ENCODE assay signal across 29 cellular contexts in the genomic region with DNA sequence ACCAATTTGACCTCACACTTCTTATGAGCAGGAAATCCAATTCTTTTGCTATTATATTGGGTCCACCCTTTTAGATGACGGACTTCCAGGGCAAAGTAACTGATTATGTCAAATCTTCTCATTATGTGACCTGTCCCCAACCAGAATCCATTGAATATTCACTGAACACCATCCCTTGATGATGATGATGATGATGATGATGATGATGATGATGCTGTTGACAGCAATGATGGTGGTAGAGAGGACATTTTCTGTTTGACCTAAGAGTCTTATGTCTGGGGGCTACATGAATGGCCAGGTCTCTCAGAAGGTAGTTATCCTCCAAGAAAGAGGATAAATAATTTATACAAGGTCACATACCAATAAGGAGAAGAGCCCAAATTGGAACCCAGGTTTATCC. TPM values are rescaled to one million over a fixed set of nuclear protein-coding genes. Genes with fewer than 3 reads are reported as not detected.
A peak's percentile ranks its signal among the peaks of the same experiment; 100 is the strongest.
DNase-seq lines count a peak whose midpoint lies in the region; ATAC-seq, FAIRE-seq and TF ChIP-seq lines count a peak whose summit lies in the region.
"Had no signal": no experiment of that assay in that cellular context is flagged by ENCODE, and none has a peak within 500 bp of the region (broad histone marks: within the 10 kb centered on the region; RNA-seq: fewer than 3 reads in every experiment).

No MANE protein-coding gene starts in this region.

- DNase-seq in HepG2 (ENCODE audit: low spot score): no peak
- DNase-seq in right lobe of liver: no peak
- DNase-seq in endothelial cell (ENCODE audit: low spot score): no peak
- no peak for DNase-seq in type B pancreatic cell (ENCODE audit: extremely low spot score, unreplicated experiment)
- DNase-seq in cortex of kidney (lab: John Stamatoyannopoulos, UW): no peak
- no peak for DNase-seq in osteocyte (ENCODE audit: extremely low spot score, unreplicated experiment)
- DNase-seq: ACHN; BE2C; C1 segment of cervical spinal cord; CD4-positive, alpha-beta memory T cell; CD4-positive, CD25-positive, alpha-beta regulatory T cell; CD8-positive, alpha-beta memory T cell; COR-L47; DMS 273 treated with DMSO at 0.1 percent for 48 hours; DMS153; DMS79; DND-41; EL; GDM1 had no signal

- H3K4me3 Mint-ChIP-seq in endothelial cell (ENCODE audit: unreplicated experiment) (no peak overlapping the region), type B pancreatic cell (no peak overlapping the region), osteocyte (ENCODE audit: unreplicated experiment) (no peak overlapping the region)
- H3K4me3 Mint-ChIP-seq: CD14-positive monocyte; CD4-positive, alpha-beta memory T cell; CD4-positive, CD25-positive, alpha-beta regulatory T cell; CD8-positive, alpha-beta memory T cell had no signal

- ATAC-seq in HepG2 (no peak), right lobe of liver (no peak)
- ATAC-seq: GM12878 had no signal

- H3K9me3 Mint-ChIP-seq in endothelial cell (ENCODE audit: unreplicated experiment) (no peaks in the 10 kb centered on the region), type B pancreatic cell (no peaks in the 10 kb centered on the region), osteocyte (ENCODE audit: unreplicated experiment) (no peaks in the 10 kb centered on the region)
- H3K9me3 Mint-ChIP-seq: CD4-positive, CD25-positive, alpha-beta regulatory T cell; CD8-positive, alpha-beta memory T cell had no signal

- no peak overlapping the region for H3K27ac ChIP-seq in HepG2 (ENCODE audit: extremely low read length, insufficient read depth, low read length)
- H3K27ac ChIP-seq in right lobe of liver: no peak overlapping the region
- H3K27ac ChIP-seq: 22Rv1, BLaER1 had no signal

- no peak for TF ChIP-seq CTCF in HepG2 (CRISPR knock-in tag; IDR thresholded peaks at IDR 0.05)
- TF ChIP-seq CTCF in right lobe of liver (IDR thresholded peaks at IDR 0.05): no peak
- TF ChIP-seq CTCF in endothelial cell (IDR thresholded peaks at IDR 0.05; ENCODE audit: unreplicated experiment): no peak
- TF ChIP-seq CTCF in type B pancreatic cell (conservative IDR thresholded peaks at IDR 0.05): no peak
- no peak for TF ChIP-seq CTCF in osteocyte (IDR thresholded peaks at IDR 0.05)

- H3K4me1 Mint-ChIP-seq in endothelial cell (ENCODE audit: unreplicated experiment) (peaks cover 9% of the 10 kb centered on the region), type B pancreatic cell (ENCODE audit: unreplicated experiment) (peaks cover 14% of the 10 kb centered on the region), osteocyte (ENCODE audit: unreplicated experiment) (peaks cover 8% of the 10 kb centered on the region)

- H3K9ac ChIP-seq in HepG2 (ENCODE audit: insufficient read depth, low read depth, low read length): no peak overlapping the region
- H3K9ac ChIP-seq: BLaER1 had no signal

- TF ChIP-seq EP300 in HepG2 (IDR thresholded peaks at IDR 0.05; ENCODE audit: low read depth in 2 of 2, low read length in 2 of 2) (no peak), HepG2 (CRISPR knock-in tag; IDR thresholded peaks at IDR 0.05; ENCODE audit: borderline replicate concordance) (no peak)

- no peak for FAIRE-seq in HepG2 (lab: Jason Lieb, UNC)
- FAIRE-seq: GM12878, GM12892, GM18507 had no signal

- no peaks in the 10 kb centered on the region for H3K9me3 ChIP-seq in HepG2 (ENCODE audit: low read length)
- no peaks in the 10 kb centered on the region for H3K9me3 ChIP-seq in right lobe of liver
- H3K9me3 ChIP-seq: BE2C, BLaER1 had no signal

- no TSS peak for BruUV-seq in HepG2 (replicated peaks; lab: Mats Ljungman, UMichigan)

- no peaks in the 10 kb centered on the region for H3K27me3 Mint-ChIP-seq in endothelial cell (ENCODE audit: unreplicated experiment)
- no peaks in the 10 kb centered on the region for H3K27me3 Mint-ChIP-seq in type B pancreatic cell
- H3K27me3 Mint-ChIP-seq in osteocyte (ENCODE audit: unreplicated experiment): peaks cover 12% of the 10 kb centered on the region
- H3K27me3 Mint-ChIP-seq: CD4-positive, alpha-beta memory T cell; CD4-positive, CD25-positive, alpha-beta regulatory T cell had no signal

- CTCF ChIA-PET in HepG2 (lab: Yijun Ruan, JAX; ENCODE audit: low intra/inter-chr PET ratio, low total read pairs): no interaction called here

- TF ChIP-seq POLR2A in HepG2 (IDR thresholded peaks at IDR 0.05; ENCODE audit: insufficient read depth in 1 of 2, low read depth in 2 of 2, low read length in 2 of 2) (no peak), right lobe of liver (IDR thresholded peaks at IDR 0.05) (no peak)

- H3K27ac Mint-ChIP-seq in endothelial cell (ENCODE audit: unreplicated experiment) (peak overlapping the region; percentile 24), type B pancreatic cell (peak overlapping the region; percentile 87), osteocyte (ENCODE audit: unreplicated experiment) (no peak overlapping the region)
- H3K27ac Mint-ChIP-seq: CD14-positive monocyte; CD4-positive, CD25-positive, alpha-beta regulatory T cell; CD8-positive, alpha-beta memory T cell had no signal

- H3K27me3 ChIP-seq in HepG2 (ENCODE audit: control insufficient read depth in 1 of 2, insufficient read depth in 2 of 2, low read length in 2 of 2) (no peaks in the 10 kb centered on the region), right lobe of liver (no peaks in the 10 kb centered on the region)
- H3K27me3 ChIP-seq: BE2C had no signal

- H4K20me1 ChIP-seq in HepG2 (ENCODE audit: insufficient read depth, low read length): no peaks in the 10 kb centered on the region

- H3K36me3 Mint-ChIP-seq in endothelial cell (ENCODE audit: low read depth, unreplicated experiment) (peaks cover 5% of the 10 kb centered on the region), type B pancreatic cell (peaks cover 17% of the 10 kb centered on the region), osteocyte (ENCODE audit: unreplicated experiment) (no peaks in the 10 kb centered on the region)
- H3K36me3 Mint-ChIP-seq: CD4-positive, CD25-positive, alpha-beta regulatory T cell had no signal

- no peaks in the 10 kb centered on the region for H3K79me2 ChIP-seq in HepG2 (ENCODE audit: insufficient read depth, low read length)

- H3K4me2 ChIP-seq in HepG2 (ENCODE audit: low read depth, low read length): no peak overlapping the region
- H3K4me2 ChIP-seq: BLaER1 had no signal

- no peak for TF ChIP-seq RAD21 in HepG2 (CRISPR knock-in tag; IDR thresholded peaks at IDR 0.05)

- H3K4me3 ChIP-seq in HepG2 (replicated peaks in 1 of 3; ENCODE audit: insufficient read depth in 1 of 3, low read depth in 2 of 3, low read length in 3 of 3): no peak overlapping the region
- H3K4me3 ChIP-seq in right lobe of liver: no peak overlapping the region
- H3K4me3 ChIP-seq: BLaER1, GM12878 had no signal

- H2AFZ ChIP-seq in HepG2 (ENCODE audit: low read length): no peak overlapping the region

- POLR2A ChIA-PET in HepG2 (lab: Yijun Ruan, JAX): no interaction called here

- peaks cover 8% of the 10 kb centered on the region; the same call in 1 of the 2 replicates for H3K4me1 ChIP-seq in HepG2 (ENCODE audit: insufficient read depth, low read length)
- no peaks in the 10 kb centered on the region for H3K4me1 ChIP-seq in right lobe of liver
- H3K4me1 ChIP-seq: BE2C had no signal

- H3K36me3 ChIP-seq in HepG2 (replicated peaks in 1 of 2; ENCODE audit: control insufficient read depth in 1 of 2, insufficient read depth in 2 of 2, low read length in 2 of 2) (no peaks in the 10 kb centered on the region), right lobe of liver (no peaks in the 10 kb centered on the region)
- H3K36me3 ChIP-seq: BE2C, BLaER1 had no signal

- intact Hi-C loops in HepG2 (cut with micrococcal nuclease; ENCODE audit: unreplicated experiment) (no loop called here), right lobe of liver (cut with DNase I) (no loop called here)

- WGBS in HepG2 (ENCODE audit: low lambda C conversion rate): 27% methylated on average over 1 of the region's 1 CpG
- 47% methylated on average over 1 of the region's 1 CpG for WGBS in right lobe of liver (ENCODE audit: insufficient coverage, low coverage, low lambda C conversion rate, missing lambda C conversion rate)

- in situ Hi-C loops in HepG2 (cut with HindIII; ENCODE audit: extremely low pct_ligation_motif_present, low pct_unique_long_range_greater_than_20kb): no loop called here

RNA-seq across cellular contexts. Expression of a gene that starts 5.2 kb away (rescaled TPM):
- total RNA-seq in HepG2 (2016; rRNA removed; fragmentation: Illumina TruSeq; extraction: Trizol) (40.8 and 60.5 TPM in 2 replicates), right lobe of liver (10 to 100 TPM; 11.2 to 21.0 (median 16.6) TPM), endothelial cell (ENCODE audit: unreplicated experiment) (81.2 TPM), type B pancreatic cell (ENCODE audit: low replicate concordance) (61.8 and 99.8 TPM in 2 replicates), osteocyte (86.2 and 88.2 TPM in 2 replicates)
- 13.3 and 13.6 TPM in 2 replicates for total RNA-seq in HepG2 (2016; cell fraction: cytosol; rRNA removed; fragmentation: Illumina TruSeq; extraction: Trizol; ENCODE audit: low read depth)
- 40.2 and 68.3 TPM in 2 replicates for total RNA-seq in HepG2 (2016; cell fraction: insoluble cytoplasmic fraction; rRNA removed; fragmentation: Illumina TruSeq; extraction: Trizol)
- 25.7 and 27.8 TPM in 2 replicates for total RNA-seq in HepG2 (2016; cell fraction: membrane; rRNA removed; fragmentation: Illumina TruSeq; extraction: Trizol)
- total RNA-seq in HepG2 (2016; cell fraction: nucleus; rRNA removed; fragmentation: Illumina TruSeq; extraction: Trizol): 16.3 and 17.0 TPM in 2 replicates
- 12.7 and 20.0 TPM in 2 replicates for polyA plus RNA-seq in HepG2 (2011; rRNA removed)
- polyA plus RNA-seq in HepG2 (2011; cell fraction: cytosol; rRNA removed): 6.7 and 14.0 TPM in 2 replicates
- polyA plus RNA-seq in HepG2 (2011; cell fraction: nucleus; rRNA removed): 1.8 and 3.1 TPM in 2 replicates
- polyA plus RNA-seq in HepG2 (2012): 31.9 and 55.7 TPM in 2 replicates
- polyA plus RNA-seq in HepG2 (2016; cell fraction: cytosol; fragmentation: Illumina TruSeq; extraction: Trizol; ENCODE audit: low read depth): 12.4 and 13.5 TPM in 2 replicates
- polyA plus RNA-seq in HepG2 (2016; cell fraction: insoluble cytoplasmic fraction; fragmentation: Illumina TruSeq; extraction: Trizol; ENCODE audit: low read depth): 76.0 and 88.5 TPM in 2 replicates
- polyA plus RNA-seq in HepG2 (2016; cell fraction: membrane; fragmentation: Illumina TruSeq; extraction: Trizol; ENCODE audit: low read depth): 25.8 and 26.0 TPM in 2 replicates
- polyA plus RNA-seq in HepG2 (2016; cell fraction: nucleus; fragmentation: Illumina TruSeq; extraction: Trizol; ENCODE audit: insufficient read depth, low read depth): 25.8 and 26.9 TPM in 2 replicates
- 1.7 and 2.6 TPM in 2 replicates for polyA minus RNA-seq in HepG2 (2011; rRNA and poly(A)+ RNA removed; ENCODE audit: low replicate concordance)
- 8.1 and 9.1 TPM in 2 replicates for polyA minus RNA-seq in HepG2 (2011; cell fraction: cytosol; rRNA and poly(A)+ RNA removed)
- 5.2 and 6.5 TPM in 2 replicates for polyA minus RNA-seq in HepG2 (2011; cell fraction: nucleus; rRNA and poly(A)+ RNA removed)

RNA-seq across cellular contexts. Expression of a gene that starts 26.7 kb away (rescaled TPM):
- total RNA-seq in HepG2 (2016; rRNA removed; fragmentation: Illumina TruSeq; extraction: Trizol): not detected in 2 replicates
- not detected in 2 replicates for total RNA-seq in HepG2 (2016; cell fraction: cytosol; rRNA removed; fragmentation: Illumina TruSeq; extraction: Trizol; ENCODE audit: low read depth)
- not detected in 2 replicates for total RNA-seq in HepG2 (2016; cell fraction: insoluble cytoplasmic fraction; rRNA removed; fragmentation: Illumina TruSeq; extraction: Trizol)
- total RNA-seq in HepG2 (2016; cell fraction: membrane; rRNA removed; fragmentation: Illumina TruSeq; extraction: Trizol): not detected in 2 replicates
- total RNA-seq in HepG2 (2016; cell fraction: nucleus; rRNA removed; fragmentation: Illumina TruSeq; extraction: Trizol): not detected in 2 replicates
- polyA plus RNA-seq in HepG2 (2011; rRNA removed): not detected in 2 replicates
- not detected in 2 replicates for polyA plus RNA-seq in HepG2 (2011; cell fraction: cytosol; rRNA removed)
- polyA plus RNA-seq in HepG2 (2011; cell fraction: nucleus; rRNA removed): not detected in 2 replicates
- not detected in 2 replicates for polyA plus RNA-seq in HepG2 (2012)
- polyA plus RNA-seq in HepG2 (2016; cell fraction: cytosol; fragmentation: Illumina TruSeq; extraction: Trizol; ENCODE audit: low read depth): not detected in 2 replicates
- polyA plus RNA-seq in HepG2 (2016; cell fraction: insoluble cytoplasmic fraction; fragmentation: Illumina TruSeq; extraction: Trizol; ENCODE audit: low read depth): not detected in 2 replicates
- polyA plus RNA-seq in HepG2 (2016; cell fraction: membrane; fragmentation: Illumina TruSeq; extraction: Trizol; ENCODE audit: low read depth): not detected in 2 replicates
- polyA plus RNA-seq in HepG2 (2016; cell fraction: nucleus; fragmentation: Illumina TruSeq; extraction: Trizol; ENCODE audit: insufficient read depth, low read depth): not detected in 2 replicates
- not detected in 2 replicates for polyA minus RNA-seq in HepG2 (2011; rRNA and poly(A)+ RNA removed; ENCODE audit: low replicate concordance)
- polyA minus RNA-seq in HepG2 (2011; cell fraction: cytosol; rRNA and poly(A)+ RNA removed): not detected in 2 replicates
- not detected in 2 replicates for polyA minus RNA-seq in HepG2 (2011; cell fraction: nucleus; rRNA and poly(A)+ RNA removed)
- not detected for total RNA-seq in right lobe of liver
- total RNA-seq in endothelial cell (ENCODE audit: unreplicated experiment): 3.0 TPM
- 0.71 TPM in 1 of 2 replicates, not detected in the other for total RNA-seq in type B pancreatic cell (ENCODE audit: low replicate concordance)
- total RNA-seq in osteocyte: not detected in 2 replicates
- total RNA-seq: A172; CD4-positive, alpha-beta memory T cell; CD4-positive, CD25-positive, alpha-beta regulatory T cell; CD8-positive, alpha-beta memory T cell; Daoy; G401; GM12878 had no signal
- polyA plus RNA-seq: AG04450; CD14-positive monocyte; CD4-positive, alpha-beta memory T cell; CD4-positive, CD25-positive, alpha-beta regulatory T cell; CD8-positive, alpha-beta memory T cell; GM12878 had no signal

RNA-seq across cellular contexts. Expression of a gene that starts 34.9 kb away (rescaled TPM):
- total RNA-seq in HepG2 (2016; rRNA removed; fragmentation: Illumina TruSeq; extraction: Trizol): not detected in 2 replicates
- total RNA-seq in HepG2 (2016; cell fraction: cytosol; rRNA removed; fragmentation: Illumina TruSeq; extraction: Trizol; ENCODE audit: low read depth): not detected in 2 replicates
- total RNA-seq in HepG2 (2016; cell fraction: insoluble cytoplasmic fraction; rRNA removed; fragmentation: Illumina TruSeq; extraction: Trizol): not detected in 2 replicates
- not detected in 2 replicates for total RNA-seq in HepG2 (2016; cell fraction: membrane; rRNA removed; fragmentation: Illumina TruSeq; extraction: Trizol)
- total RNA-seq in HepG2 (2016; cell fraction: nucleus; rRNA removed; fragmentation: Illumina TruSeq; extraction: Trizol): not detected in 2 replicates
- not detected in 2 replicates for polyA plus RNA-seq in HepG2 (2011; rRNA removed)
- 0.05 TPM in 1 of 2 replicates, not detected in the other for polyA plus RNA-seq in HepG2 (2011; cell fraction: cytosol; rRNA removed)
- not detected in 2 replicates for polyA plus RNA-seq in HepG2 (2011; cell fraction: nucleus; rRNA removed)
- polyA plus RNA-seq in HepG2 (2012): not detected in 2 replicates
- polyA plus RNA-seq in HepG2 (2016; cell fraction: cytosol; fragmentation: Illumina TruSeq; extraction: Trizol; ENCODE audit: low read depth): not detected in 2 replicates
- polyA plus RNA-seq in HepG2 (2016; cell fraction: insoluble cytoplasmic fraction; fragmentation: Illumina TruSeq; extraction: Trizol; ENCODE audit: low read depth): not detected in 2 replicates
- not detected in 2 replicates for polyA plus RNA-seq in HepG2 (2016; cell fraction: membrane; fragmentation: Illumina TruSeq; extraction: Trizol; ENCODE audit: low read depth)
- not detected in 2 replicates for polyA plus RNA-seq in HepG2 (2016; cell fraction: nucleus; fragmentation: Illumina TruSeq; extraction: Trizol; ENCODE audit: insufficient read depth, low read depth)
- polyA minus RNA-seq in HepG2 (2011; rRNA and poly(A)+ RNA removed; ENCODE audit: low replicate concordance): not detected in 2 replicates
- polyA minus RNA-seq in HepG2 (2011; cell fraction: cytosol; rRNA and poly(A)+ RNA removed): not detected in 2 replicates
- polyA minus RNA-seq in HepG2 (2011; cell fraction: nucleus; rRNA and poly(A)+ RNA removed): not detected in 2 replicates
- total RNA-seq in right lobe of liver: 1 to 10 TPM; 2.2 to 6.1 (median 2.9) TPM
- 85.0 TPM for total RNA-seq in endothelial cell (ENCODE audit: unreplicated experiment)
- 57.0 and 80.1 TPM in 2 replicates for total RNA-seq in type B pancreatic cell (ENCODE audit: low replicate concordance)
- total RNA-seq in osteocyte: 50.9 and 51.9 TPM in 2 replicates
